16 cellular contexts compared by ENCODE assay signal in the genomic region with DNA sequence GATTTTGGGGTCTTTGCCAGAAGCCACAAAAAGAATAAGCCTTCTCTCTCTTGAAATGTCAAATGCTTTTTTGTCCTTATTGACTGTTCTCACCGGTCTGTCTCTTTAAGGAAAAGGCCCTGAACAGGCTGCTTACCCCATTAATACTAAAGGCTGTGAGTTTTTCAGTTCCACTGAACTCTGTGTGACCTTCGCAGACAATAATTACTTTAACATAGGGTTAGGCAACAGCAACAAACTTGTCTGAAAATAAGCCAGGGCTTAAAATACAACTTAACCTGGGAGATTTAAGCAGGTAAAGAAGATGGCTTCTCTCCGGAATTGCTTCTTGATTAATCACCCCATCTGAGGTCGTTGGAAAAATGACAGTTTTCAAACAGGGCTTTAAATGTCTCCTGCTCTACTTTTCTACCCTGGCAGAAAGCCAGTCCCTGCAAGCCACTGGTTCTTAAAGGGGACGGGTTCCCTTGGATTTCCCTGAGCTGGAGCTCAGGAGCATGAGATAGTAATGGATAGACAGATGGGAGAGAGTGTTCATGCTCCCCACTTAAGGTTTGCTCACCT.
DNase-seq lines count a peak whose midpoint lies in the region; ATAC-seq, FAIRE-seq and TF ChIP-seq lines count a peak whose summit lies in the region.
"Had no signal": no experiment of that assay in that cellular context is flagged by ENCODE, and none has a peak within 500 bp of the region (broad histone marks: within the 10 kb centered on the region; RNA-seq: fewer than 3 reads in every experiment).

No MANE protein-coding gene starts in this region.

- intact Hi-C loops in HepG2 (cut with micrococcal nuclease; ENCODE audit: unreplicated experiment): no loop called here

- BruUV-seq in HepG2 (replicated peaks; lab: Mats Ljungman, UMichigan): no TSS peak

- in situ Hi-C loops in HepG2 (cut with HindIII; ENCODE audit: extremely low pct_ligation_motif_present, low pct_unique_long_range_greater_than_20kb): no loop called here

- H3K4me1 ChIP-seq in liver (ENCODE audit: control insufficient read depth in 4 of 4, insufficient read depth in 4 of 4, low read length in 3 of 4) (peaks cover 0 to 5% (median 0%) of the 10 kb centered on the region in 4 donors), HepG2 (ENCODE audit: insufficient read depth, low read length) (no peaks in the 10 kb centered on the region)

- H3K9me3 ChIP-seq in liver (ENCODE audit: control insufficient read depth in 4 of 4, low read length in 3 of 4): no peaks in the 10 kb centered on the region
- no peaks in the 10 kb centered on the region for H3K9me3 ChIP-seq in HepG2 (ENCODE audit: low read length)
- H3K9me3 ChIP-seq: thoracic aorta had no signal

- no peak overlapping the region for H3K9ac ChIP-seq in liver (ENCODE audit: low read depth in 1 of 2, low read length in 2 of 2)
- no peak overlapping the region for H3K9ac ChIP-seq in HepG2 (ENCODE audit: insufficient read depth, low read depth, low read length)

- TF ChIP-seq POLR2A in HepG2 (IDR thresholded peaks at IDR 0.05; ENCODE audit: insufficient read depth in 1 of 2, low read depth in 2 of 2, low read length in 2 of 2): no peak

- H3K4me2 ChIP-seq in HepG2 (ENCODE audit: low read depth, low read length): no peak overlapping the region

- no peak for ATAC-seq in HepG2
- peak; percentile 90 for ATAC-seq in esophagus mucosa
- no peak for ATAC-seq in GM21786 (IDR thresholded peaks at IDR 0.05; ENCODE audit: unreplicated experiment)
- ATAC-seq in GM21515 (IDR thresholded peaks at IDR 0.05; ENCODE audit: unreplicated experiment): no peak
- ATAC-seq: HCT116 had no signal

- no peak overlapping the region for H3K27ac ChIP-seq in liver (ENCODE audit: low read depth in 1 of 2, low read length in 2 of 2)
- H3K27ac ChIP-seq in HepG2 (ENCODE audit: extremely low read length, insufficient read depth, low read length): no peak overlapping the region
- H3K27ac ChIP-seq: thoracic aorta had no signal

- no peak for FAIRE-seq in HepG2 (lab: Jason Lieb, UNC)
- FAIRE-seq: D721Med had no signal

- WGBS in liver: 24% methylated on average over 5 of the region's 5 CpGs
- WGBS in HepG2 (ENCODE audit: low lambda C conversion rate): 0% methylated on average over 5 of the region's 5 CpGs

- H3K4me3 ChIP-seq in liver (ENCODE audit: low read depth in 1 of 3, low read length in 3 of 3) (no peak overlapping the region), HepG2 (replicated peaks in 1 of 3; ENCODE audit: insufficient read depth in 1 of 3, low read depth in 2 of 3, low read length in 3 of 3) (no peak overlapping the region)
- H3K4me3 ChIP-seq: thoracic aorta had no signal

- POLR2A ChIA-PET in HepG2 (lab: Yijun Ruan, JAX): no interaction called here

- no peaks in the 10 kb centered on the region for H4K20me1 ChIP-seq in HepG2 (ENCODE audit: insufficient read depth, low read length)

- TF ChIP-seq RAD21 in liver (IDR thresholded peaks at IDR 0.05) (peak in 1 of 2 donors; percentile 16), HepG2 (CRISPR knock-in tag; IDR thresholded peaks at IDR 0.05) (no peak)

- no peaks in the 10 kb centered on the region for H3K79me2 ChIP-seq in HepG2 (ENCODE audit: insufficient read depth, low read length)

- TF ChIP-seq EP300 in HepG2 (IDR thresholded peaks at IDR 0.05; ENCODE audit: low read depth in 2 of 2, low read length in 2 of 2) (no peak), HepG2 (CRISPR knock-in tag; IDR thresholded peaks at IDR 0.05; ENCODE audit: borderline replicate concordance) (no peak)

- DNase-seq in HepG2 (ENCODE audit: low spot score): no peak
- DNase-seq in myocyte (ENCODE audit: low read depth): peak; percentile 37
- DNase-seq in SKM-1 (lab: John Stamatoyannopoulos, UW; ENCODE audit: unreplicated experiment): no peak
- DNase-seq in stimulated activated CD4-positive, alpha-beta T cell treated with anti-CD3 and anti-CD28 coated beads, Interleukin-2, amount 100 ng/mL, for 24 hours: no peak
- DNase-seq: activated CD4-positive, alpha-beta T cell treated with anti-CD3 and anti-CD28 coated beads, Interleukin-2, amount 10 ng/mL, durations not matched to agents 24 days and 14 days; activated T-cell treated with anti-CD3 and anti-CD28 coated beads, Interleukin-2, amount 50 U/mL, for 48 hours; foreskin fibroblast; islet precursor cell; stimulated activated CD4-positive, alpha-beta T cell treated with anti-CD3 and anti-CD28 coated beads, Interleukin-12 subunit alpha, Interleukin-12 subunit beta, amount 100 ng/mL, for 4 hours had no signal

- H2AFZ ChIP-seq in HepG2 (ENCODE audit: low read length): no peak overlapping the region

- CTCF ChIA-PET in HepG2 (lab: Yijun Ruan, JAX; ENCODE audit: low intra/inter-chr PET ratio, low total read pairs): no interaction called here

- H3K27me3 ChIP-seq in liver (ENCODE audit: control insufficient read depth in 4 of 4, insufficient read depth in 4 of 4, low read length in 3 of 4) (no peaks in the 10 kb centered on the region), HepG2 (ENCODE audit: control insufficient read depth in 1 of 2, insufficient read depth in 2 of 2, low read length in 2 of 2) (no peaks in the 10 kb centered on the region; a peak in 1 of 5 replicates)

- H3K36me3 ChIP-seq in liver (ENCODE audit: control insufficient read depth in 4 of 4, insufficient read depth in 3 of 4, low read depth in 1 of 4, low read length in 3 of 4) (no peaks in the 10 kb centered on the region), HepG2 (replicated peaks in 1 of 2; ENCODE audit: control insufficient read depth in 1 of 2, insufficient read depth in 2 of 2, low read length in 2 of 2) (no peaks in the 10 kb centered on the region)
- H3K36me3 ChIP-seq: thoracic aorta had no signal

- TF ChIP-seq CTCF in liver (IDR thresholded peaks at IDR 0.05; ENCODE audit: low read depth, low read length, missing input control) (no peak), HepG2 (CRISPR knock-in tag; IDR thresholded peaks at IDR 0.05) (no peak)

TF ChIP-seq in liver, 16 proteins besides CTCF, POLR2A, EP300 and RAD21:
- peak; percentile 55 to 69 for TF ChIP-seq RXRA (IDR thresholded peaks at IDR 0.05)
- peak; percentile 14 for TF ChIP-seq YY1 (IDR thresholded peaks at IDR 0.05)
- no peak for TF ChIP-seq ZBTB33 (IDR thresholded peaks at IDR 0.05)
- peak; percentile 37 for TF ChIP-seq SP1 (IDR thresholded peaks at IDR 0.05)
- peak in 1 of 2 donors; percentile 5 for TF ChIP-seq HNF4A (conservative IDR thresholded peaks at IDR 0.05)

TF ChIP-seq in HepG2, 621 proteins besides CTCF, POLR2A, EP300 and RAD21:
- TF ChIP-seq DDIT3 (CRISPR knock-in tag; IDR thresholded peaks at IDR 0.05) (no peak), ZNF563 (CRISPR knock-in tag; IDR thresholded peaks at IDR 0.05) (no peak), NCOA2 (CRISPR knock-in tag; IDR thresholded peaks at IDR 0.05) (no peak), HDAC1 (CRISPR knock-in tag; IDR thresholded peaks at IDR 0.05) (no peak), ZNF414 (CRISPR knock-in tag; IDR thresholded peaks at IDR 0.05) (no peak), TARDBP (CRISPR knock-in tag; IDR thresholded peaks at IDR 0.05) (no peak), ATF5 (CRISPR knock-in tag; IDR thresholded peaks at IDR 0.05; ENCODE audit: low read depth) (no peak), ZBTB44 (CRISPR knock-in tag; IDR thresholded peaks at IDR 0.05) (no peak), GATAD1 (CRISPR knock-in tag; IDR thresholded peaks at IDR 0.05) (no peak), ZFP36L1 (CRISPR knock-in tag; IDR thresholded peaks at IDR 0.05) (no peak)
